In the genomic region with DNA sequence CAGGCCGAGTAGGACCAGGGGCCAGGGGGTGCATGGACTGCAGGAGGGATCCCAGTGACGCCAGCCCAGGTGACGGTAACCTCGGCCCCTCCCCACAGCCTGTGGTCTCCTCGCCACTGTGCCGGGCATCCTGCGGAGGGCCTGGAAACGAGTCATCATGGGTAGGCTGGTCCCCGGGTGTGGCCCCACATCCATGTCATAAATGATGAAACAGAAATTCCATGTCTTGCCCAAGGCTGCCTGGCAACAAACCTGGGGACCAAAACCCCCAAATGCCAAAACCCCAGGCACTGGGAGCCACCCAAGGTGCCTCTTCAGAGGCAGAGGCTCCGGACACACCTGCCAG, we compare ENCODE assay signal across 19 cellular contexts. TPM values are rescaled to one million over a fixed set of nuclear protein-coding genes. Genes with fewer than 3 reads are reported as not detected.
DNase-seq lines count a peak whose midpoint lies in the region; ATAC-seq and TF ChIP-seq lines count a peak whose summit lies in the region.
"Had no signal": no experiment of that assay in that cellular context is flagged by ENCODE, and none has a peak within 500 bp of the region (broad histone marks: within the 10 kb centered on the region; RNA-seq: fewer than 3 reads in every experiment).

No MANE protein-coding gene starts in this region.

- peaks cover 71 to 91% (median 83%) of the 10 kb centered on the region in 11 experiments for H3K36me3 ChIP-seq in BLaER1 treated with 17β-estradiol and CSF1 and Interleukin-3, amounts not matched to agents 10 nM and 100 nM
- peaks cover 0 to 100% of the 10 kb centered on the region in 2 donors for H3K36me3 ChIP-seq in gastroesophageal sphincter

- DNase-seq in HS-5 (ENCODE audit: low read depth) (peak; percentile 35), Right ventricle myocardium superior (no peak)
- peak; percentile 41 for DNase-seq in activated naive CD8-positive, alpha-beta T cell treated with anti-CD3 and anti-CD28 coated beads for 36 hours
- DNase-seq in stimulated activated naive B cell treated with anti-CD40 and anti-IgM and Interleukin-4, amounts not matched to agents 10 μg/mL and 1 μg/mL and 100 μg/mL, for 72 hours = no peak
- DNase-seq: CD4-positive, CD25-positive, alpha-beta regulatory T cell; central memory CD4-positive, alpha-beta T cell; KBM-7; left ventricle myocardium superior; naive thymus-derived CD4-positive, alpha-beta T cell; NCI-H187; NCI-H526 treated with DMSO at 0.1 percent for 48 hours had no signal

- H3K27ac ChIP-seq in BLaER1 treated with 17β-estradiol and CSF1 and Interleukin-3, amounts not matched to agents 10 nM and 100 nM = peak overlapping the region in 10 of 11 experiments; percentile 62 to 88 (median 82); a peak in 20 of 22 replicates
- no peak overlapping the region for H3K27ac ChIP-seq in gastroesophageal sphincter

- peak overlapping the region; percentile 34 for H3K27ac Mint-ChIP-seq in activated naive CD8-positive, alpha-beta T cell treated with anti-CD3 and anti-CD28 coated beads for 36 hours
- no peak overlapping the region for H3K27ac Mint-ChIP-seq in stimulated activated naive B cell treated with anti-CD40 and anti-IgM and Interleukin-4, amounts not matched to agents 10 μg/mL and 1 μg/mL and 100 μg/mL, for 72 hours
- H3K27ac Mint-ChIP-seq: activated naive CD4-positive, alpha-beta T cell treated with anti-CD3 and anti-CD28 coated beads, Interleukin-2, amount 50 U/mL, for 24 hours had no signal

- no peaks in the 10 kb centered on the region for H3K27me3 ChIP-seq in BLaER1 treated with 17β-estradiol and CSF1 and Interleukin-3, amounts not matched to agents 10 nM and 100 nM
- H3K27me3 ChIP-seq in gastroesophageal sphincter = no peaks in the 10 kb centered on the region

- no CpG with 5 or more reads among the region's 10 CpGs for WGBS in gastroesophageal sphincter (ENCODE audit: low coverage in 1 of 2), 2 donors

- no peak for TF ChIP-seq POLR2A in gastroesophageal sphincter (IDR thresholded peaks at IDR 0.05)

- H3K4me1 Mint-ChIP-seq in activated naive CD8-positive, alpha-beta T cell treated with anti-CD3 and anti-CD28 coated beads for 36 hours = peaks cover 25% of the 10 kb centered on the region
- H3K4me1 Mint-ChIP-seq in stimulated activated naive B cell treated with anti-CD40 and anti-IgM and Interleukin-4, amounts not matched to agents 10 μg/mL and 1 μg/mL and 100 μg/mL, for 72 hours = peaks cover 13 to 26% of the 10 kb centered on the region in 2 donors

- ATAC-seq in gastroesophageal sphincter = peak; percentile 22
- ATAC-seq in stimulated activated naive B cell treated with anti-CD40 and anti-IgM and Interleukin-4, amounts not matched to agents 10 μg/mL and 1 μg/mL and 100 μg/mL, for 72 hours (replicated peaks) = no peak
- no peak for ATAC-seq in HG02610 (IDR thresholded peaks at IDR 0.05; ENCODE audit: unreplicated experiment)
- no peak for ATAC-seq in Right ventricle myocardium superior (ENCODE audit: poor library complexity)
- ATAC-seq: left ventricle myocardium superior; naive thymus-derived CD4-positive, alpha-beta T cell had no signal

- no peak for TF ChIP-seq CTCF in gastroesophageal sphincter (IDR thresholded peaks at IDR 0.05)

- peak overlapping the region in 10 of 11 experiments; percentile 14 to 94 (median 82); a peak in 19 of 22 replicates for H3K4me2 ChIP-seq in BLaER1 treated with 17β-estradiol and CSF1 and Interleukin-3, amounts not matched to agents 10 nM and 100 nM

- H3K4me1 ChIP-seq in BLaER1 treated with 17β-estradiol and CSF1 and Interleukin-3, amounts not matched to agents 10 nM and 100 nM = peaks cover 35 to 72% (median 49%) of the 10 kb centered on the region in 10 experiments
- H3K4me1 ChIP-seq in gastroesophageal sphincter = no peaks in the 10 kb centered on the region

- TF ChIP-seq EP300 in gastroesophageal sphincter (IDR thresholded peaks at IDR 0.05) = no peak

- no peak overlapping the region for H3K4me3 Mint-ChIP-seq in activated naive CD8-positive, alpha-beta T cell treated with anti-CD3 and anti-CD28 coated beads for 36 hours
- no peak overlapping the region for H3K4me3 Mint-ChIP-seq in stimulated activated naive B cell treated with anti-CD40 and anti-IgM and Interleukin-4, amounts not matched to agents 10 μg/mL and 1 μg/mL and 100 μg/mL, for 72 hours

- peaks cover 2% of the 10 kb centered on the region for H3K9me3 Mint-ChIP-seq in activated naive CD8-positive, alpha-beta T cell treated with anti-CD3 and anti-CD28 coated beads for 36 hours
- H3K9me3 Mint-ChIP-seq in stimulated activated naive B cell treated with anti-CD40 and anti-IgM and Interleukin-4, amounts not matched to agents 10 μg/mL and 1 μg/mL and 100 μg/mL, for 72 hours = no peaks in the 10 kb centered on the region
- H3K9me3 Mint-ChIP-seq: activated naive CD4-positive, alpha-beta T cell treated with anti-CD3 and anti-CD28 coated beads, Interleukin-2, amount 50 U/mL, for 24 hours; CD4-positive, CD25-positive, alpha-beta regulatory T cell had no signal

- H3K27me3 Mint-ChIP-seq in activated naive CD8-positive, alpha-beta T cell treated with anti-CD3 and anti-CD28 coated beads for 36 hours = no peaks in the 10 kb centered on the region
- H3K27me3 Mint-ChIP-seq in stimulated activated naive B cell treated with anti-CD40 and anti-IgM and Interleukin-4, amounts not matched to agents 10 μg/mL and 1 μg/mL and 100 μg/mL, for 72 hours = no peaks in the 10 kb centered on the region
- H3K27me3 Mint-ChIP-seq: activated naive CD4-positive, alpha-beta T cell treated with anti-CD3 and anti-CD28 coated beads, Interleukin-2, amount 50 U/mL, for 24 hours; CD4-positive, CD25-positive, alpha-beta regulatory T cell; naive thymus-derived CD4-positive, alpha-beta T cell had no signal

- intact Hi-C loops in Right ventricle myocardium superior (cut with DNase I) = no loop called here

- no peaks in the 10 kb centered on the region for H3K9me3 ChIP-seq in BLaER1 treated with 17β-estradiol and CSF1 and Interleukin-3, amounts not matched to agents 10 nM and 100 nM (replicated peaks in 1 of 11)
- H3K9me3 ChIP-seq in gastroesophageal sphincter = no peaks in the 10 kb centered on the region

- H3K36me3 Mint-ChIP-seq in activated naive CD8-positive, alpha-beta T cell treated with anti-CD3 and anti-CD28 coated beads for 36 hours = peaks cover 36% of the 10 kb centered on the region
- H3K36me3 Mint-ChIP-seq in stimulated activated naive B cell treated with anti-CD40 and anti-IgM and Interleukin-4, amounts not matched to agents 10 μg/mL and 1 μg/mL and 100 μg/mL, for 72 hours = peaks cover 31 to 49% of the 10 kb centered on the region in 2 donors

- H3K9ac ChIP-seq in BLaER1 treated with 17β-estradiol and CSF1 and Interleukin-3, amounts not matched to agents 10 nM and 100 nM = peak overlapping the region; percentile 50 to 76 (median 62); a peak in 18 of 22 replicates

- peak overlapping the region in 3 of 10 experiments; percentile 18 to 46 (median 28); a peak in 3 of 20 replicates for H3K4me3 ChIP-seq in BLaER1 treated with 17β-estradiol and CSF1 and Interleukin-3, amounts not matched to agents 10 nM and 100 nM
- no peak overlapping the region for H3K4me3 ChIP-seq in gastroesophageal sphincter

- H4K20me1 ChIP-seq in BLaER1 treated with 17β-estradiol and CSF1 and Interleukin-3, amounts not matched to agents 10 nM and 100 nM = peaks cover 0 to 38% (median 13%) of the 10 kb centered on the region in 11 experiments; a peak in 13 of 22 replicates

RNA-seq across cellular contexts. Expression of gene MAP2K2, which starts 20.9 kb away (rescaled TPM):
- 100 to 1,000 TPM; 120 to 121 TPM for total RNA-seq in activated naive CD8-positive, alpha-beta T cell treated with anti-CD3 and anti-CD28 coated beads for 36 hours
- total RNA-seq in gastroesophageal sphincter (100 to 1,000 TPM in 1 of 4 donors, 10 to 100 TPM in 3; 53.3 to 112 (median 69.7) TPM), Right ventricle myocardium superior (136 TPM)

RNA-seq across cellular contexts. Expression of gene ZBTB7A, which starts 36.3 kb away (rescaled TPM):
- total RNA-seq in activated naive CD8-positive, alpha-beta T cell treated with anti-CD3 and anti-CD28 coated beads for 36 hours = 10 to 100 TPM; 34.9 to 35.9 TPM
- total RNA-seq in gastroesophageal sphincter = 100 to 1,000 TPM in 1 of 4 donors, 10 to 100 TPM in 3; 65.6 to 122 (median 82.4) TPM
- total RNA-seq in Right ventricle myocardium superior = 31.4 TPM

RNA-seq across cellular contexts. Expression of gene CREB3L3, which starts 50.4 kb away (rescaled TPM):
- not detected for total RNA-seq in activated naive CD8-positive, alpha-beta T cell treated with anti-CD3 and anti-CD28 coated beads for 36 hours
- total RNA-seq in gastroesophageal sphincter (not detected), Right ventricle myocardium superior (not detected)
- total RNA-seq: CD4-positive, CD25-positive, alpha-beta regulatory T cell; H7; left ventricle myocardium superior; naive thymus-derived CD4-positive, alpha-beta T cell; renal cortical epithelial cell; RPMI7951; ureter had no signal

Comparison
In these comparisons a context has a peak if more than half of its experiments do, and no peak if none do; other contexts are left out.
1. H3K27ac ChIP-seq: peak in BLaER1 treated with 17β-estradiol and CSF1 and Interleukin-3, amounts not matched to agents 10 nM and 100 nM (10 of 11); none in gastroesophageal sphincter (0 of 4).
2. DNase-seq: peak in HS-5 (single experiment) and activated naive CD8-positive, alpha-beta T cell treated with anti-CD3 and anti-CD28 coated beads for 36 hours (single experiment); none in stimulated activated naive B cell treated with anti-CD40 and anti-IgM and Interleukin-4, amounts not matched to agents 10 μg/mL and 1 μg/mL and 100 μg/mL, for 72 hours (single experiment) and Right ventricle myocardium superior (single experiment).